ENCODE assay signal across 9 cellular contexts in the genomic region with DNA sequence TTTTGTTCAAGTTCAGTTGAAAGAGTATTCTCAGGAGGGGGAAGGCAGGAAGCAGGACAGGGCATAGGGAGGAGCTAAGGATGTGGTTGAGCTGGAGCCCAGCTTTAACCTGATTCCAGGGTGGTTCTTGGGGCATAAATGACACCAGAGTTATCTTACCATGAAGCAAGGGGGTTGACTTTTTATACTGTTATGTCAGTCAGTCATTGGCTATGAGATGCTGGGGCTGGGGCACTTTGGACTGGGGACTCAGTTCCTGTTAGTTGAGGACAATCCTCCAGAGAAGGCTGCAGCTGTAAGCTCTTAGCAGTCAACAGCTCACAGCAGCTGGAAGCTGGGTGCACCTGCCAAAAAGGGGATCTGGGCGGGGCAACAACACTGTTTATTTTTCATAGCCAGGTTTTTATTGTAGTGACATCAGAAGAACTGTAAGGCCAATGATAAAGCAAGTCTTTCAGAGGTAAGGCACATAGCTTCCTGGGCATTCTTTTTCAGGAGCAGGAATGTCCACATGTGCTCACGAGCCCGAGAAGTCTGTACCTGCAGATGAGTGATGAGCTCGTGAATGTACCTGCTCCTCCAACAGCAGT.
DNase-seq lines count a peak whose midpoint lies in the region; ATAC-seq and TF ChIP-seq lines count a peak whose summit lies in the region.
"Had no signal": no experiment of that assay in that cellular context is flagged by ENCODE, and none has a peak within 500 bp of the region (broad histone marks: within the 10 kb centered on the region; RNA-seq: fewer than 3 reads in every experiment).

No MANE protein-coding gene starts in this region.

- no peaks in the 10 kb centered on the region for H3K79me2 ChIP-seq in GM23248 (ENCODE audit: insufficient read depth)

- intact Hi-C loops in CD4-positive, alpha-beta T cell (cut with DNase I, micrococcal nuclease) = loop anchor here in 1 of 2 experiments (10.0 kb wide), 1 partner anchor 75 kb away; the partner anchor contains the start of gene MID1IP1

- H3F3A ChIP-seq in GM23248 (ENCODE audit: insufficient read depth) = peaks cover 13% of the 10 kb centered on the region

- no peaks in the 10 kb centered on the region for H4K20me1 ChIP-seq in GM23248 (ENCODE audit: insufficient read depth)

- no peaks in the 10 kb centered on the region for H3K9me3 ChIP-seq in CD4-positive, alpha-beta T cell (ENCODE audit: control insufficient read depth, low read length)
- H3K9me3 ChIP-seq in SJCRH30 (replicated peaks) (no peaks in the 10 kb centered on the region), GM23248 (ENCODE audit: low read depth) (no peaks in the 10 kb centered on the region)

- no peaks in the 10 kb centered on the region for H3K36me3 Mint-ChIP-seq in CD4-positive, alpha-beta T cell (ENCODE audit: low read depth)
- H3K36me3 Mint-ChIP-seq in stimulated activated memory B cell treated with anti-CD40 and anti-IgM and Interleukin-4, amounts not matched to agents 10 μg/mL and 1 μg/mL and 100 μg/mL, for 72 hours = no peaks in the 10 kb centered on the region
- no peaks in the 10 kb centered on the region for H3K36me3 Mint-ChIP-seq in osteocyte (ENCODE audit: unreplicated experiment)

- H3K9me3 Mint-ChIP-seq in CD4-positive, alpha-beta T cell = no peaks in the 10 kb centered on the region
- no peaks in the 10 kb centered on the region for H3K9me3 Mint-ChIP-seq in stimulated activated memory B cell treated with anti-CD40 and anti-IgM and Interleukin-4, amounts not matched to agents 10 μg/mL and 1 μg/mL and 100 μg/mL, for 72 hours
- peaks cover 25% of the 10 kb centered on the region for H3K9me3 Mint-ChIP-seq in osteocyte (ENCODE audit: unreplicated experiment)

- DNase-seq in CD4-positive, alpha-beta T cell = peak in 2 of 10 experiments; percentile 4 to 5
- DNase-seq in SJCRH30 = peak; percentile 37 to 50
- DNase-seq in GM23248 = no peak
- DNase-seq in NCI-H524 (lab: John Stamatoyannopoulos, UW) = no peak
- DNase-seq in osteocyte (ENCODE audit: extremely low spot score, unreplicated experiment) = no peak

- H3K27me3 ChIP-seq in CD4-positive, alpha-beta T cell (ENCODE audit: control insufficient read depth, insufficient read depth, low read length) = no peaks in the 10 kb centered on the region
- H3K27me3 ChIP-seq in SJCRH30 (no peaks in the 10 kb centered on the region), GM23248 (replicated peaks; ENCODE audit: insufficient read depth) (no peaks in the 10 kb centered on the region)

- H3K27me3 Mint-ChIP-seq in CD4-positive, alpha-beta T cell = no peaks in the 10 kb centered on the region
- no peaks in the 10 kb centered on the region for H3K27me3 Mint-ChIP-seq in stimulated activated memory B cell treated with anti-CD40 and anti-IgM and Interleukin-4, amounts not matched to agents 10 μg/mL and 1 μg/mL and 100 μg/mL, for 72 hours
- no peaks in the 10 kb centered on the region for H3K27me3 Mint-ChIP-seq in osteocyte (ENCODE audit: unreplicated experiment)

- whole genome bisulfite sequencing in GM23248 (ENCODE audit: low coverage in 1 of 2, low lambda C conversion rate in 2 of 2, missing lambda C conversion rate in 2 of 2), 2 experiments = 59 to 93% methylated on average over 3 to 4 of the region's 4 CpGs

- no peak overlapping the region for H3K4me2 ChIP-seq in GM23248 (ENCODE audit: unreplicated experiment)

- peaks cover 12% of the 10 kb centered on the region for H3K4me1 ChIP-seq in SJCRH30
- H3K4me1 ChIP-seq in GM23248 (ENCODE audit: insufficient read depth) = peaks cover 10% of the 10 kb centered on the region

- no peaks in the 10 kb centered on the region for H3K9me2 ChIP-seq in GM23248 (ENCODE audit: insufficient read depth)

- no peak overlapping the region for H3K9ac ChIP-seq in GM23248

- H3K27ac ChIP-seq in CD4-positive, alpha-beta T cell (ENCODE audit: low read depth, low read length) = no peak overlapping the region
- no peak overlapping the region for H3K27ac ChIP-seq in SJCRH30
- H3K27ac ChIP-seq in GM23248 = no peak overlapping the region

- CTCF ChIA-PET in CD4-positive, alpha-beta T cell (lab: Charles Lee) = interaction anchor here (0.9 to 1.2 kb wide), 2 partner anchors 15 to 80 kb away, joined by 3 to 4 read pairs; no protein-coding TSS in a partner anchor

- H3K4me3 Mint-ChIP-seq in CD4-positive, alpha-beta T cell = peak overlapping the region; percentile 64
- H3K4me3 Mint-ChIP-seq in stimulated activated memory B cell treated with anti-CD40 and anti-IgM and Interleukin-4, amounts not matched to agents 10 μg/mL and 1 μg/mL and 100 μg/mL, for 72 hours = peak overlapping the region; percentile 6
- no peak overlapping the region for H3K4me3 Mint-ChIP-seq in osteocyte (ENCODE audit: unreplicated experiment)
- H3K4me3 Mint-ChIP-seq: nephron had no signal

- H3K36me3 ChIP-seq in SJCRH30 (no peaks in the 10 kb centered on the region), GM23248 (ENCODE audit: low read depth) (no peaks in the 10 kb centered on the region)

- no peak overlapping the region for H3K4me3 ChIP-seq in SJCRH30
- no peak overlapping the region for H3K4me3 ChIP-seq in GM23248

- H3K27ac Mint-ChIP-seq in CD4-positive, alpha-beta T cell = peak overlapping the region; percentile 55
- peak overlapping the region; percentile 69 for H3K27ac Mint-ChIP-seq in stimulated activated memory B cell treated with anti-CD40 and anti-IgM and Interleukin-4, amounts not matched to agents 10 μg/mL and 1 μg/mL and 100 μg/mL, for 72 hours
- no peak overlapping the region for H3K27ac Mint-ChIP-seq in osteocyte (ENCODE audit: unreplicated experiment)
- H3K27ac Mint-ChIP-seq: nephron had no signal

- TF ChIP-seq CTCF in CD4-positive, alpha-beta T cell (IDR thresholded peaks at IDR 0.05) = no peak
- TF ChIP-seq CTCF in osteocyte (IDR thresholded peaks at IDR 0.05) = no peak

- peak; percentile 86 for ATAC-seq in CD4-positive, alpha-beta T cell (ENCODE audit: poor library complexity)
- ATAC-seq in GM19395 (IDR thresholded peaks at IDR 0.05; ENCODE audit: unreplicated experiment) = peak; percentile 68
- ATAC-seq in HG03521 (IDR thresholded peaks at IDR 0.05; ENCODE audit: unreplicated experiment) = peak; percentile 51
- ATAC-seq in stimulated activated memory B cell treated with anti-CD40 and anti-IgM and Interleukin-4, amounts not matched to agents 10 μg/mL and 1 μg/mL and 100 μg/mL, for 72 hours = peak; percentile 94

- POLR2A ChIA-PET in CD4-positive, alpha-beta T cell (lab: Charles Lee) = interaction anchor here (1.5 to 2.6 kb wide), 5 partner anchors 63 to 111 kb away, joined by 3 to 32 read pairs (median 7); partner anchors contain the start of gene MID1IP1

- H2AFZ ChIP-seq in GM23248 = no peak overlapping the region

- in situ Hi-C loops in GM23248 (cut with MboI) = no loop called here

- H3K4me1 Mint-ChIP-seq in CD4-positive, alpha-beta T cell (ENCODE audit: low read depth) = peaks cover 26% of the 10 kb centered on the region
- peaks cover 32% of the 10 kb centered on the region for H3K4me1 Mint-ChIP-seq in stimulated activated memory B cell treated with anti-CD40 and anti-IgM and Interleukin-4, amounts not matched to agents 10 μg/mL and 1 μg/mL and 100 μg/mL, for 72 hours
- no peaks in the 10 kb centered on the region for H3K4me1 Mint-ChIP-seq in osteocyte (ENCODE audit: unreplicated experiment)

Comparison
In these comparisons a context has a peak if more than half of its experiments do, and no peak if none do; other contexts are left out.
1. DNase-seq: peak in SJCRH30 (2 of 2); none in GM23248 (single experiment), NCI-H524 (0 of 2) and osteocyte (single experiment).
2. Peak in every context shown above with its lines, with median percentiles within 50 percentile points of each other: ATAC-seq.